Comparison of ENCODE assay signal across 13 cellular contexts in genomic region chr1:21980515-21981220, GRCh38. TPM values are rescaled to one million over a fixed set of nuclear protein-coding genes. Genes with fewer than 3 reads are reported as not detected.
A peak's percentile ranks its signal among the peaks of the same experiment; 100 is the strongest.
DNase-seq lines count a peak whose midpoint lies in the region; ATAC-seq, FAIRE-seq and TF ChIP-seq lines count a peak whose summit lies in the region.
"Not testable (repeated sequence)": the region's sequence is repeated elsewhere in the genome, so short reads cannot be mapped to it uniquely, and the experiment has no call there.
"Had no signal": no experiment of that assay in that cellular context is flagged by ENCODE, and none has a peak within 500 bp of the region (broad histone marks: within the 10 kb centered on the region; RNA-seq: fewer than 3 reads in every experiment).

No MANE protein-coding gene starts in this region.

- H2BK15ac ChIP-seq in H9 (ENCODE audit: low read depth, low read length) = not testable (repeated sequence)

- H2AFZ ChIP-seq in H9 (ENCODE audit: low read length); PC-3 (ENCODE audit: low read length); HepG2 (ENCODE audit: low read length): not testable (repeated sequence)

- H3K4me1 ChIP-seq in H9 (ENCODE audit: insufficient read depth, low read length); PC-3 (ENCODE audit: insufficient read depth, low read length); sigmoid colon: not testable (repeated sequence)
- H3K4me1 ChIP-seq in HepG2 (ENCODE audit: insufficient read depth, low read length) = peaks cover 28% of the 10 kb centered on the region

- not testable (repeated sequence) for H3K4me1 Mint-ChIP-seq in H9; activated CD4-positive, alpha-beta memory T cell treated with anti-CD3 and anti-CD28 coated beads, Interleukin-2, amount 10 ng/mL, durations not matched to agents 7 days and 5 days

- not testable (repeated sequence) for BruUV-seq in PC-3 (replicated peaks; lab: Mats Ljungman, UMichigan); HepG2 (replicated peaks; lab: Mats Ljungman, UMichigan)

- not testable (repeated sequence) for H3K27me3 ChIP-seq in H9 (ENCODE audit: insufficient read depth, low read length); PC-3 (ENCODE audit: low read length); brain microvascular endothelial cell (replicated peaks); HepG2 (ENCODE audit: control insufficient read depth in 1 of 2, insufficient read depth in 2 of 2, low read length in 2 of 2); sigmoid colon

- H3K4ac ChIP-seq in H9 (ENCODE audit: low read depth, low read length) = not testable (repeated sequence)

- peak; percentile 32 for FAIRE-seq in HepG2 (lab: Jason Lieb, UNC)

- POLR2A ChIA-PET in PC-3 (lab: Charles Lee; ENCODE audit: unreplicated experiment); activated CD4-positive, alpha-beta memory T cell treated with anti-CD3 and anti-CD28 coated beads, Interleukin-2, amount 10 ng/mL, durations not matched to agents 7 days and 5 days (lab: Charles Lee); HepG2 (lab: Yijun Ruan, JAX): not testable (repeated sequence)

- not testable (repeated sequence) for H2BK12ac ChIP-seq in H9 (ENCODE audit: insufficient read length, low read depth, low read length)

- not testable (repeated sequence) for H3K4me3 Mint-ChIP-seq in H9; activated CD4-positive, alpha-beta memory T cell treated with anti-CD3 and anti-CD28 coated beads, Interleukin-2, amount 10 ng/mL, durations not matched to agents 7 days and 5 days

- H4K5ac ChIP-seq in H9 (ENCODE audit: insufficient read length, low read depth, low read length) = not testable (repeated sequence)

- H3K14ac ChIP-seq in H9 (ENCODE audit: insufficient read depth, low read length) = not testable (repeated sequence)

- H3K4me2 ChIP-seq in H9 (ENCODE audit: insufficient read depth, insufficient read length, low read length); PC-3 (ENCODE audit: low read length); HepG2 (ENCODE audit: low read depth, low read length): not testable (repeated sequence)

- not testable (repeated sequence) for H4K91ac ChIP-seq in H9 (ENCODE audit: insufficient read length, low read depth, low read length)

- in situ Hi-C loops in brain microvascular endothelial cell (cut with HindIII; ENCODE audit: low pct_ligation_motif_present, low sequenced_read_pairs); HepG2 (cut with HindIII; ENCODE audit: extremely low pct_ligation_motif_present, low pct_unique_long_range_greater_than_20kb): not testable (repeated sequence)

- H3T11ph ChIP-seq in H9 (ENCODE audit: low read length) = not testable (repeated sequence)

- TF ChIP-seq CTCF in H9 (conservative IDR thresholded peaks at IDR 0.05) = peak; percentile 45; the same call in 2 of the 3 replicates
- TF ChIP-seq CTCF in PC-3 (conservative IDR thresholded peaks at IDR 0.05; ENCODE audit: low read depth, low read length) = 0 out of 2 replicates have a peak, but pooled peaks have one; percentile 27
- TF ChIP-seq CTCF in brain microvascular endothelial cell (IDR thresholded peaks at IDR 0.05; ENCODE audit: low read depth, low read length, missing control alignments) = peak; percentile 25
- TF ChIP-seq CTCF in HepG2 (CRISPR knock-in tag; IDR thresholded peaks at IDR 0.05) = peak; percentile 26; the same call in 1 of the 2 replicates
- TF ChIP-seq CTCF in sigmoid colon (IDR thresholded peaks at IDR 0.05) = not testable (repeated sequence)

- H3K79me2 ChIP-seq in H9 (ENCODE audit: insufficient read depth, low read length); PC-3 (ENCODE audit: low read length); HepG2 (ENCODE audit: insufficient read depth, low read length): not testable (repeated sequence)

- not testable (repeated sequence) for TF ChIP-seq RAD21 in HepG2 (CRISPR knock-in tag; IDR thresholded peaks at IDR 0.05)

- CTCF ChIA-PET in PC-3 (lab: Charles Lee); HepG2 (lab: Yijun Ruan, JAX; ENCODE audit: low intra/inter-chr PET ratio, low total read pairs): not testable (repeated sequence)
- CTCF ChIA-PET in activated CD4-positive, alpha-beta memory T cell treated with anti-CD3 and anti-CD28 coated beads, Interleukin-2, amount 10 ng/mL, durations not matched to agents 7 days and 5 days (lab: Charles Lee) = interaction anchor here (0.8 kb wide), 1 partner anchor 25 kb away, joined by 3 read pairs; no protein-coding TSS in a partner anchor

- TF ChIP-seq POLR2A in HepG2 (IDR thresholded peaks at IDR 0.05; ENCODE audit: insufficient read depth in 1 of 2, low read depth in 2 of 2, low read length in 2 of 2); sigmoid colon (IDR thresholded peaks at IDR 0.05): not testable (repeated sequence)

- not testable (repeated sequence) for H3F3A ChIP-seq in PC-3 (ENCODE audit: low read length, unreplicated experiment)

- H2BK120ac ChIP-seq in H9 (ENCODE audit: low read depth, low read length, poor library complexity, severe bottlenecking) = not testable (repeated sequence)

- WGBS in H9 (ENCODE audit: extremely low coverage, insufficient read length, low lambda C conversion rate) = no CpG with 5 or more reads among the region's 21 CpGs
- 75% methylated on average over 9 of the region's 21 CpGs for WGBS in HepG2 (ENCODE audit: low lambda C conversion rate)
- WGBS in sigmoid colon, 2 donors = 75 to 77% methylated on average over 20 to 21 of the region's 21 CpGs

- not testable (repeated sequence) for H3K23me2 ChIP-seq in H9 (ENCODE audit: insufficient read length, low read depth, low read length, poor library complexity, severe bottlenecking)

- H2BK5ac ChIP-seq in H9 (ENCODE audit: insufficient read length, low read length) = not testable (repeated sequence)

- not testable (repeated sequence) for H3K9me3 Mint-ChIP-seq in H9; activated CD4-positive, alpha-beta memory T cell treated with anti-CD3 and anti-CD28 coated beads, Interleukin-2, amount 10 ng/mL, durations not matched to agents 7 days and 5 days

- H3K27ac Mint-ChIP-seq in H9; activated CD4-positive, alpha-beta memory T cell treated with anti-CD3 and anti-CD28 coated beads, Interleukin-2, amount 10 ng/mL, durations not matched to agents 7 days and 5 days: not testable (repeated sequence)

- H3K27ac ChIP-seq in H9 (ENCODE audit: insufficient read length, low read depth, low read length); PC-3 (ENCODE audit: low read length); brain microvascular endothelial cell; HepG2 (ENCODE audit: extremely low read length, insufficient read depth, low read length); sigmoid colon: not testable (repeated sequence)

- not testable (repeated sequence) for H3K9me3 ChIP-seq in H9 (ENCODE audit: control insufficient read depth, low read depth, low read length); PC-3 (ENCODE audit: low read length); HepG2 (ENCODE audit: low read length); sigmoid colon

- H3K36me3 Mint-ChIP-seq in H9 (ENCODE audit: insufficient read depth in 1 of 3, low read depth in 3 of 3); activated CD4-positive, alpha-beta memory T cell treated with anti-CD3 and anti-CD28 coated beads, Interleukin-2, amount 10 ng/mL, durations not matched to agents 7 days and 5 days (ENCODE audit: low read depth): not testable (repeated sequence)

- not testable (repeated sequence) for H4K8ac ChIP-seq in H9 (replicated peaks; ENCODE audit: insufficient read length, low read depth, low read length)

- H3K27me3 Mint-ChIP-seq in H9 (ENCODE audit: low read depth); activated CD4-positive, alpha-beta memory T cell treated with anti-CD3 and anti-CD28 coated beads, Interleukin-2, amount 10 ng/mL, durations not matched to agents 7 days and 5 days: not testable (repeated sequence)

- not testable (repeated sequence) for H3K79me1 ChIP-seq in H9 (ENCODE audit: insufficient read depth, low read depth, low read length, poor library complexity, severe bottlenecking)

- TF ChIP-seq EP300 in HepG2 (IDR thresholded peaks at IDR 0.05; ENCODE audit: low read depth in 2 of 2, low read length in 2 of 2); HepG2 (CRISPR knock-in tag; IDR thresholded peaks at IDR 0.05; ENCODE audit: borderline replicate concordance); sigmoid colon (IDR thresholded peaks at IDR 0.05): not testable (repeated sequence)

- not testable (repeated sequence) for H3K56ac ChIP-seq in H9 (ENCODE audit: insufficient read length, low read depth, low read length)

- H4K20me1 ChIP-seq in H9 (ENCODE audit: control insufficient read depth, insufficient read depth, insufficient read length); PC-3 (ENCODE audit: low read length); HepG2 (ENCODE audit: insufficient read depth, low read length): not testable (repeated sequence)

- DNase-seq in H9 (peak; percentile 50), sigmoid colon (peak; percentile 43)
- not testable (repeated sequence) for DNase-seq in PC-3; brain microvascular endothelial cell; Right ventricle myocardium superior; HepG2 (ENCODE audit: low spot score)
- peak; percentile 23 for DNase-seq in activated CD4-positive, alpha-beta memory T cell treated with anti-CD3 and anti-CD28 coated beads, Interleukin-2, amount 10 ng/mL, durations not matched to agents 7 days and 5 days

- not testable (repeated sequence) for H3K23ac ChIP-seq in H9 (ENCODE audit: insufficient read length, low read depth, low read length)

- ATAC-seq in PC-3 (peak; percentile 31; the same call in 1 of the 2 replicates), Right ventricle myocardium superior (ENCODE audit: poor library complexity) (peak; percentile 68), HepG2 (peak; percentile 88)

- intact Hi-C loops in PC-3 (cut with micrococcal nuclease); Right ventricle myocardium superior (cut with DNase I); HepG2 (cut with micrococcal nuclease; ENCODE audit: unreplicated experiment); sigmoid colon (cut with DNase I): not testable (repeated sequence)

- H3K9ac ChIP-seq in H9 (ENCODE audit: extremely low read depth, insufficient read length, low read length); PC-3 (ENCODE audit: low read length); HepG2 (ENCODE audit: insufficient read depth, low read depth, low read length): not testable (repeated sequence)

- not testable (repeated sequence) for H3K18ac ChIP-seq in H9 (ENCODE audit: insufficient read length, low read depth, low read length)

- not testable (repeated sequence) for H3K36me3 ChIP-seq in PC-3 (ENCODE audit: low read depth, low read length); brain microvascular endothelial cell (replicated peaks); HepG2 (replicated peaks in 1 of 2; ENCODE audit: control insufficient read depth in 1 of 2, insufficient read depth in 2 of 2, low read length in 2 of 2); sigmoid colon

- H3K4me3 ChIP-seq in PC-3 (ENCODE audit: low read length); brain microvascular endothelial cell (ENCODE audit: low read depth, low read length); HepG2 (replicated peaks in 1 of 3; ENCODE audit: insufficient read depth in 1 of 3, low read depth in 2 of 3, low read length in 3 of 3); sigmoid colon: not testable (repeated sequence)

- not testable (repeated sequence) for H2AK5ac ChIP-seq in H9 (ENCODE audit: insufficient read length, low read length)

- H3K9me2 ChIP-seq in PC-3 (replicated peaks; ENCODE audit: low read length) = not testable (repeated sequence)

- H2BK20ac ChIP-seq in H9 (ENCODE audit: low read depth, low read length, poor library complexity, severe bottlenecking) = not testable (repeated sequence)

RNA-seq across cellular contexts. Expression of gene CELA3B, which starts 3.8 kb away (rescaled TPM):
- total RNA-seq in H9 (2021) = not detected in 2 replicates
- not detected in 2 replicates for total RNA-seq in PC-3 (2014; rRNA removed)
- not detected for total RNA-seq in activated CD4-positive, alpha-beta memory T cell treated with anti-CD3 and anti-CD28 coated beads, Interleukin-2, amount 10 ng/mL, durations not matched to agents 7 days and 5 days
- total RNA-seq in Right ventricle myocardium superior = not detected
- total RNA-seq in HepG2 (2016; rRNA removed; fragmentation: Illumina TruSeq; extraction: Trizol) = not detected in 2 replicates
- not detected in 2 replicates for total RNA-seq in HepG2 (2016; cell fraction: cytosol; rRNA removed; fragmentation: Illumina TruSeq; extraction: Trizol; ENCODE audit: low read depth)
- not detected in 2 replicates for total RNA-seq in HepG2 (2016; cell fraction: insoluble cytoplasmic fraction; rRNA removed; fragmentation: Illumina TruSeq; extraction: Trizol)
- total RNA-seq in HepG2 (2016; cell fraction: membrane; rRNA removed; fragmentation: Illumina TruSeq; extraction: Trizol) = not detected in 2 replicates
- not detected in 2 replicates for total RNA-seq in HepG2 (2016; cell fraction: nucleus; rRNA removed; fragmentation: Illumina TruSeq; extraction: Trizol)
- 0.34 TPM in 1 of 2 replicates, not detected in the other for polyA plus RNA-seq in HepG2 (2011; rRNA removed)
- polyA plus RNA-seq in HepG2 (2011; cell fraction: cytosol; rRNA removed) = 0.06 TPM in 1 of 2 replicates, not detected in the other
- 0.21 TPM in 1 of 2 replicates, not detected in the other for polyA plus RNA-seq in HepG2 (2011; cell fraction: nucleus; rRNA removed)
- polyA plus RNA-seq in HepG2 (2012) = 0.24 TPM in 1 of 2 replicates, not detected in the other
- polyA plus RNA-seq in HepG2 (2016; cell fraction: cytosol; fragmentation: Illumina TruSeq; extraction: Trizol; ENCODE audit: low read depth) = not detected in 2 replicates
- polyA plus RNA-seq in HepG2 (2016; cell fraction: insoluble cytoplasmic fraction; fragmentation: Illumina TruSeq; extraction: Trizol; ENCODE audit: low read depth) = not detected in 2 replicates
- polyA plus RNA-seq in HepG2 (2016; cell fraction: membrane; fragmentation: Illumina TruSeq; extraction: Trizol; ENCODE audit: low read depth) = not detected in 2 replicates
- not detected in 2 replicates for polyA plus RNA-seq in HepG2 (2016; cell fraction: nucleus; fragmentation: Illumina TruSeq; extraction: Trizol; ENCODE audit: insufficient read depth, low read depth)
- polyA minus RNA-seq in HepG2 (2011; rRNA and poly(A)+ RNA removed; ENCODE audit: low replicate concordance) = 0.20 TPM in 1 of 2 replicates, not detected in the other
- polyA minus RNA-seq in HepG2 (2011; cell fraction: cytosol; rRNA and poly(A)+ RNA removed) = not detected in 2 replicates
- polyA minus RNA-seq in HepG2 (2011; cell fraction: nucleus; rRNA and poly(A)+ RNA removed) = 0.52 and 1.2 TPM in 2 replicates
- total RNA-seq in sigmoid colon = not detected
- 1 to 10 TPM in 2 of 3 donors, under 1 TPM in 1; 0.20 to 6.9 (median 6.0) TPM for polyA plus RNA-seq in sigmoid colon
- total RNA-seq: CD4-positive, alpha-beta memory T cell; gastrocnemius medialis; MCF 10A; natural killer cell; Peyer's patch had no signal
- polyA plus RNA-seq: CD4-positive, alpha-beta memory T cell had no signal

RNA-seq across cellular contexts. Expression of gene CELA3A, which starts 20.8 kb away (rescaled TPM):
- not detected in 2 replicates for total RNA-seq in H9 (2021)
- total RNA-seq in PC-3 (2014; rRNA removed) = not detected in 2 replicates
- total RNA-seq in activated CD4-positive, alpha-beta memory T cell treated with anti-CD3 and anti-CD28 coated beads, Interleukin-2, amount 10 ng/mL, durations not matched to agents 7 days and 5 days = not detected
- total RNA-seq in Right ventricle myocardium superior = not detected
- not detected in 2 replicates for total RNA-seq in HepG2 (2016; rRNA removed; fragmentation: Illumina TruSeq; extraction: Trizol)
- total RNA-seq in HepG2 (2016; cell fraction: cytosol; rRNA removed; fragmentation: Illumina TruSeq; extraction: Trizol; ENCODE audit: low read depth) = not detected in 2 replicates
- not detected in 2 replicates for total RNA-seq in HepG2 (2016; cell fraction: insoluble cytoplasmic fraction; rRNA removed; fragmentation: Illumina TruSeq; extraction: Trizol)
- not detected in 2 replicates for total RNA-seq in HepG2 (2016; cell fraction: membrane; rRNA removed; fragmentation: Illumina TruSeq; extraction: Trizol)
- total RNA-seq in HepG2 (2016; cell fraction: nucleus; rRNA removed; fragmentation: Illumina TruSeq; extraction: Trizol) = not detected in 2 replicates
- polyA plus RNA-seq in HepG2 (2011; rRNA removed) = 0.09 and 0.73 TPM in 2 replicates
- 0.19 and 0.23 TPM in 2 replicates for polyA plus RNA-seq in HepG2 (2011; cell fraction: cytosol; rRNA removed)
- polyA plus RNA-seq in HepG2 (2011; cell fraction: nucleus; rRNA removed) = 0.27 and 0.33 TPM in 2 replicates
- polyA plus RNA-seq in HepG2 (2012) = not detected in 2 replicates
- polyA plus RNA-seq in HepG2 (2016; cell fraction: cytosol; fragmentation: Illumina TruSeq; extraction: Trizol; ENCODE audit: low read depth) = not detected in 2 replicates
- not detected in 2 replicates for polyA plus RNA-seq in HepG2 (2016; cell fraction: insoluble cytoplasmic fraction; fragmentation: Illumina TruSeq; extraction: Trizol; ENCODE audit: low read depth)
- polyA plus RNA-seq in HepG2 (2016; cell fraction: membrane; fragmentation: Illumina TruSeq; extraction: Trizol; ENCODE audit: low read depth) = not detected in 2 replicates
- not detected in 2 replicates for polyA plus RNA-seq in HepG2 (2016; cell fraction: nucleus; fragmentation: Illumina TruSeq; extraction: Trizol; ENCODE audit: insufficient read depth, low read depth)
- not detected in 2 replicates for polyA minus RNA-seq in HepG2 (2011; rRNA and poly(A)+ RNA removed; ENCODE audit: low replicate concordance)
- polyA minus RNA-seq in HepG2 (2011; cell fraction: cytosol; rRNA and poly(A)+ RNA removed) = not detected in 2 replicates
- not detected in 2 replicates for polyA minus RNA-seq in HepG2 (2011; cell fraction: nucleus; rRNA and poly(A)+ RNA removed)
- total RNA-seq in sigmoid colon = not detected
- 10 to 100 TPM in 1 of 3 donors, 1 to 10 TPM in 1, under 1 TPM in 1; 0.54 to 13.8 (median 6.0) TPM for polyA plus RNA-seq in sigmoid colon
- total RNA-seq: CD4-positive, alpha-beta memory T cell; gastrocnemius medialis; MCF 10A; natural killer cell; Peyer's patch; testis had no signal
- polyA plus RNA-seq: CD4-positive, alpha-beta memory T cell had no signal

RNA-seq across cellular contexts. Expression of gene HSPG2, which starts 43.6 kb away (rescaled TPM):
- total RNA-seq in H9 (2021) (80.8 and 90.0 TPM in 2 replicates), PC-3 (2014; rRNA removed) (35.1 and 56.0 TPM in 2 replicates), Right ventricle myocardium superior (263 TPM), HepG2 (2016; rRNA removed; fragmentation: Illumina TruSeq; extraction: Trizol) (5.6 and 9.1 TPM in 2 replicates), sigmoid colon (100 to 1,000 TPM in 3 of 4 donors, 10 to 100 TPM in 1; 66.3 to 761 (median 213) TPM)
- 1 to 10 TPM; 1.0 to 1.2 TPM for total RNA-seq in activated CD4-positive, alpha-beta memory T cell treated with anti-CD3 and anti-CD28 coated beads, Interleukin-2, amount 10 ng/mL, durations not matched to agents 7 days and 5 days
- total RNA-seq in HepG2 (2016; cell fraction: cytosol; rRNA removed; fragmentation: Illumina TruSeq; extraction: Trizol; ENCODE audit: low read depth) = 4.1 and 4.6 TPM in 2 replicates
- 4.7 and 8.9 TPM in 2 replicates for total RNA-seq in HepG2 (2016; cell fraction: insoluble cytoplasmic fraction; rRNA removed; fragmentation: Illumina TruSeq; extraction: Trizol)
- 5.4 and 5.7 TPM in 2 replicates for total RNA-seq in HepG2 (2016; cell fraction: membrane; rRNA removed; fragmentation: Illumina TruSeq; extraction: Trizol)
- 28.3 and 31.6 TPM in 2 replicates for total RNA-seq in HepG2 (2016; cell fraction: nucleus; rRNA removed; fragmentation: Illumina TruSeq; extraction: Trizol)
- polyA plus RNA-seq in HepG2 (2011; rRNA removed) (10.3 and 13.1 TPM in 2 replicates), sigmoid colon (100 to 1,000 TPM in 1 of 3 donors, 10 to 100 TPM in 1, 1 to 10 TPM in 1; 6.0 to 104 (median 10.4) TPM)
- 3.8 and 6.6 TPM in 2 replicates for polyA plus RNA-seq in HepG2 (2011; cell fraction: cytosol; rRNA removed)
- polyA plus RNA-seq in HepG2 (2011; cell fraction: nucleus; rRNA removed) = 128 and 235 TPM in 2 replicates
- polyA plus RNA-seq in HepG2 (2012) = 17.9 and 25.0 TPM in 2 replicates
- 1.9 TPM in 2 replicates for polyA plus RNA-seq in HepG2 (2016; cell fraction: cytosol; fragmentation: Illumina TruSeq; extraction: Trizol; ENCODE audit: low read depth)
- polyA plus RNA-seq in HepG2 (2016; cell fraction: insoluble cytoplasmic fraction; fragmentation: Illumina TruSeq; extraction: Trizol; ENCODE audit: low read depth) = 7.0 and 9.8 TPM in 2 replicates
- polyA plus RNA-seq in HepG2 (2016; cell fraction: membrane; fragmentation: Illumina TruSeq; extraction: Trizol; ENCODE audit: low read depth) = 2.8 TPM in 2 replicates
- polyA plus RNA-seq in HepG2 (2016; cell fraction: nucleus; fragmentation: Illumina TruSeq; extraction: Trizol; ENCODE audit: insufficient read depth, low read depth) = 78.2 and 78.5 TPM in 2 replicates
- polyA minus RNA-seq in HepG2 (2011; rRNA and poly(A)+ RNA removed; ENCODE audit: low replicate concordance) = 24.8 and 26.5 TPM in 2 replicates
- polyA minus RNA-seq in HepG2 (2011; cell fraction: cytosol; rRNA and poly(A)+ RNA removed) = 17.5 and 18.6 TPM in 2 replicates
- 39.8 and 42.6 TPM in 2 replicates for polyA minus RNA-seq in HepG2 (2011; cell fraction: nucleus; rRNA and poly(A)+ RNA removed)
- polyA plus RNA-seq: CD4-positive, alpha-beta memory T cell had no signal

Comparison
In these comparisons a context has a peak if more than half of its experiments do, and no peak if none do; other contexts are left out.
1. ATAC-seq: peak in every context shown above with its lines; median percentile 88 in HepG2; 68 in Right ventricle myocardium superior; 31 in PC-3.